Comparison of ENCODE assay signal across 8 cellular contexts in the genomic region with DNA sequence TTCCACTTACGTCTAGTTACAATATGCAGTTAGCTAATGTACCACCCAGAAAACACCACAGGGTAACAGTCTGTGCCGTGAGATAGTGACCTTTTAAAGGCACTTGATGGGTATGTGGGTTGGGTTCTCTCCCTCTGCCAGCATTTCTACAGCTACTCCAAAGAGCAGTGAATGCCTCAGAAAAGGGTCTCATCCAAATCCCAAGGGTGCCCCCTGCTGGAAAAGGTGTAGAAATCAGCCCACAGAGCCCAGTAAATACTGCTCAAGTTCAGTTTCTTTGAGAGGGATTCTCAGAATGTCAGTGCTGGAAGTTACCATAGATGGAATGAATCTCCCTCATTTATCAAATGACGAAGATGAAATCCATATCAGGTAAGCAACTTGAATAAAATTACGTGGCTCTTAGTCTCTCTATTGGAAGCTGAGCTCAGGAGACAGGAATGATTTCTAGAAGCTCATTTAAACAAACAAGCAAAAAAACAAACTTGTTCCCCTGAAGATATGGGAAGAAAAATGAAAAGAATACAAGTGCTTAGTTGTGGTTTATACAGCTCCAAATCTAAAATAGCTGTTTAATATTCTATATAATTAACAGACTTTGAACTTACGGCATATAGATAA. TPM values are rescaled to one million over a fixed set of nuclear protein-coding genes. Genes with fewer than 3 reads are reported as not detected.
DNase-seq lines count a peak whose midpoint lies in the region; ATAC-seq and TF ChIP-seq lines count a peak whose summit lies in the region.

No MANE protein-coding gene starts in this region.

- DNase-seq in AG04449 (ENCODE audit: low read depth, low spot score) (peak; percentile 14), NCI-H446 treated with DMSO at 0.1 percent for 48 hours (lab: John Stamatoyannopoulos, UW) (peak; percentile 41), dermis blood vessel endothelial cell (peak; percentile 84), medulla oblongata (ENCODE audit: extremely low spot score) (peak; percentile 95)
- peak; percentile 77 for DNase-seq in activated CD4-positive, alpha-beta T cell treated with anti-CD3 and anti-CD28 coated beads for 48 hours
- peak; percentile 23 to 36 for DNase-seq in stimulated activated CD8-positive, alpha-beta memory T cell treated with anti-CD3 and anti-CD28 coated beads, Interleukin-2, amount 100 ng/mL, for 48 hours (ENCODE audit: low read depth in 2 of 2)

- POLR2A ChIA-PET in AG04449 (lab: Yijun Ruan, JAX), result no interaction called here

- peak; percentile 85 for ATAC-seq in GM18502 (IDR thresholded peaks at IDR 0.05; ENCODE audit: poor library complexity, unreplicated experiment)
- ATAC-seq in HG03108 (IDR thresholded peaks at IDR 0.05; ENCODE audit: unreplicated experiment), result peak; percentile 72

- no peak overlapping the region for H3K4me3 ChIP-seq in AG04449 (ENCODE audit: low read depth, low read length)

- peak; percentile 68 for TF ChIP-seq CTCF in AG04449 (IDR thresholded peaks at IDR 0.05; ENCODE audit: insufficient read depth, low read length, missing control alignments)

- CTCF ChIA-PET in AG04449 (lab: Yijun Ruan, JAX), result interaction anchor here (0.8 to 2.6 kb wide), 19 partner anchors 9 to 796 kb away, joined by 3 to 16 read pairs (median 4); no protein-coding TSS in a partner anchor

RNA-seq across cellular contexts. Expression of gene RNF175, which starts 9.5 kb away (rescaled TPM):
- total RNA-seq in dermis blood vessel endothelial cell, result 0.37 TPM in 1 of 2 replicates, not detected in the other

RNA-seq across cellular contexts. Expression of gene SFRP2, which starts 38.6 kb away (rescaled TPM):
- total RNA-seq in dermis blood vessel endothelial cell, result 0.09 TPM in 1 of 2 replicates, not detected in the other

Comparison
In these comparisons a context has a peak if more than half of its experiments do, and no peak if none do; other contexts are left out.
1. DNase-seq: peak in every context shown above with its lines; median percentile 95 in medulla oblongata; 84 in dermis blood vessel endothelial cell; 77 in activated CD4-positive, alpha-beta T cell treated with anti-CD3 and anti-CD28 coated beads for 48 hours; 41 in NCI-H446 treated with DMSO at 0.1 percent for 48 hours; 30 in stimulated activated CD8-positive, alpha-beta memory T cell treated with anti-CD3 and anti-CD28 coated beads, Interleukin-2, amount 100 ng/mL, for 48 hours; 14 in AG04449.